1 cellular context compared by ENCODE assay signal in the genomic region with DNA sequence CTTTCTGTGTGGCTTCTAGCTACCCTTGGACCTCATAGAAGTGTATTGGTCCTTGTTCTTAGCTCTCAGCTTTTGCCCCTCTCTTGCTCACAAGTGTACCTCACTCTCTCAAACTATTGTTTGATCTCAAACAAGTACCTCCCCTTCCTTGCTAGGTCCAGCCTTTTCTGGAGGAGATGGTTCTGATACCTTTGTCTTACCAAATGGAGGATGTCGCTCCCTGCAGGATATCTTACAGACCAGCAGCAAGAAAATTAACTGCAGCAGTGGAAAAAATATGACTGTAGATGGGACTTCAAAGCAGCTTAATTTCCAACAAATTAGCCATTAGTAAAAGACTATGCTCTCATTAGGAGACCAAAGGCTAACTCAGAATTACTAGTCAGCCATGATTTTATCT.
TF ChIP-seq lines count a peak whose summit lies in the region.

No MANE protein-coding gene starts in this region.

TF ChIP-seq in H1, 55 proteins besides CTCF, POLR2A, EP300 and RAD21 (continued from another document):
- TF ChIP-seq, protein P1, sequence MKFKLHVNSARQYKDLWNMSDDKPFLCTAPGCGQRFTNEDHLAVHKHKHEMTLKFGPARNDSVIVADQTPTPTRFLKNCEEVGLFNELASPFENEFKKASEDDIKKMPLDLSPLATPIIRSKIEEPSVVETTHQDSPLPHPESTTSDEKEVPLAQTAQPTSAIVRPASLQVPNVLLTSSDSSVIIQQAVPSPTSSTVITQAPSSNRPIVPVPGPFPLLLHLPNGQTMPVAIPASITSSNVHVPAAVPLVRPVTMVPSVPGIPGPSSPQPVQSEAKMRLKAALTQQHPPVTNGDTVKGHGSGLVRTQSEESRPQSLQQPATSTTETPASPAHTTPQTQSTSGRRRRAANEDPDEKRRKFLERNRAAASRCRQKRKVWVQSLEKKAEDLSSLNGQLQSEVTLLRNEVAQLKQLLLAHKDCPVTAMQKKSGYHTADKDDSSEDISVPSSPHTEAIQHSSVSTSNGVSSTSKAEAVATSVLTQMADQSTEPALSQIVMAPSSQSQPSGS (IDR thresholded peaks at IDR 0.05; ENCODE audit: low read length), result no peak
- TF ChIP-seq JUND (IDR thresholded peaks at IDR 0.05; ENCODE audit: low read length), result no peak
- no peak for TF ChIP-seq RBBP5 (IDR thresholded peaks at IDR 0.05; ENCODE audit: borderline replicate concordance, low read depth, low read length)
- TF ChIP-seq SP2 (IDR thresholded peaks at IDR 0.05; ENCODE audit: low read length), result no peak
- no peak for TF ChIP-seq SP4 (IDR thresholded peaks at IDR 0.05; ENCODE audit: low read length)
- no peak for TF ChIP-seq SP1 (IDR thresholded peaks at IDR 0.05; ENCODE audit: low read depth, low read length)
- no peak for TF ChIP-seq MAFK (IDR thresholded peaks at IDR 0.05; ENCODE audit: low read depth, low read length)
- TF ChIP-seq CHD2 (IDR thresholded peaks at IDR 0.05; ENCODE audit: low read length), result no peak
- TF ChIP-seq, protein P2, sequence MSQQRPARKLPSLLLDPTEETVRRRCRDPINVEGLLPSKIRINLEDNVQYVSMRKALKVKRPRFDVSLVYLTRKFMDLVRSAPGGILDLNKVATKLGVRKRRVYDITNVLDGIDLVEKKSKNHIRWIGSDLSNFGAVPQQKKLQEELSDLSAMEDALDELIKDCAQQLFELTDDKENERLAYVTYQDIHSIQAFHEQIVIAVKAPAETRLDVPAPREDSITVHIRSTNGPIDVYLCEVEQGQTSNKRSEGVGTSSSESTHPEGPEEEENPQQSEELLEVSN (IDR thresholded peaks at IDR 0.05), result no peak
- TF ChIP-seq TAF1 (IDR thresholded peaks at IDR 0.05; ENCODE audit: low read depth, low read length), result no peak
